Comparison of ENCODE assay signal across 8 cellular contexts in the genomic region with DNA sequence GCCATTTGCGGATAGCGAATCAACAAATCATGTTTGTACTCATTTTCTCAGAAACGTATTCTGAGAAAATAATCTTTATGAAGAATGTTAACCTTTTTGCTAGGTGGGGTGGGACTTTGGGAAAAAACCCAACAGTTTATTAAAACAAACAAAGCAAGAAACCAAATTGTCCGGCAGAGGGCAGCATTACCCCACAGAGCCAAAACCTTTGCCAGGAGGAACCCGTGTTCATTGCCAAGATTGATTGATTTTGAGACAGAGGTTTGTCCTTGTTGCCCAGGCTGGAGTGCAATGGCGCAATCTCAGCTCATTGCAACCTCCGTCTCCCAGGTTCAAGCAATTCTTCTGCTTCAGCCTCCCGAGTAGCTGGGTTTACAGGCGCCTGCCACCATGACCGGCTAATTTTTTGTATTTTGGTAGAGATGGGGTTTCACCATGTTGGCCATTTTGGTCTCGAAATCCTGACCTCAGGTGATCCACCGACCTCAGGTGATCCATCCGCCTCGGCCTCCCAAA.
DNase-seq lines count a peak whose midpoint lies in the region; ATAC-seq and TF ChIP-seq lines count a peak whose summit lies in the region.

No MANE protein-coding gene starts in this region.

- H3K27me3 Mint-ChIP-seq in activated CD4-positive, alpha-beta memory T cell treated with anti-CD3 and anti-CD28 coated beads, Interleukin-2, amount 10 ng/mL, durations not matched to agents 7 days and 5 days = peaks cover 20% of the 10 kb centered on the region
- H3K27me3 Mint-ChIP-seq in effector memory CD8-positive, alpha-beta T cell = no peaks in the 10 kb centered on the region

- no peaks in the 10 kb centered on the region for H3K4me1 Mint-ChIP-seq in activated CD4-positive, alpha-beta memory T cell treated with anti-CD3 and anti-CD28 coated beads, Interleukin-2, amount 10 ng/mL, durations not matched to agents 7 days and 5 days
- H3K4me1 Mint-ChIP-seq in effector memory CD8-positive, alpha-beta T cell (ENCODE audit: low read depth in 2 of 2) = no peaks in the 10 kb centered on the region

- CTCF ChIA-PET in activated CD4-positive, alpha-beta memory T cell treated with anti-CD3 and anti-CD28 coated beads, Interleukin-2, amount 10 ng/mL, durations not matched to agents 7 days and 5 days (lab: Charles Lee) = interaction anchor here (0.8 to 3.7 kb wide), 13 partner anchors 11 to 818 kb away, joined by 3 to 68 read pairs (median 4); partner anchors contain the start of gene RHOU

- no peak overlapping the region for H3K4me2 ChIP-seq in mesendoderm (ENCODE audit: low read length)

- no peak overlapping the region for H3K4me3 Mint-ChIP-seq in activated CD4-positive, alpha-beta memory T cell treated with anti-CD3 and anti-CD28 coated beads, Interleukin-2, amount 10 ng/mL, durations not matched to agents 7 days and 5 days
- H3K4me3 Mint-ChIP-seq in effector memory CD8-positive, alpha-beta T cell = no peak overlapping the region

- no peaks in the 10 kb centered on the region for H3K79me1 ChIP-seq in mesendoderm (ENCODE audit: low read length)

- H2BK15ac ChIP-seq in mesendoderm (replicated peaks; ENCODE audit: low read depth) = no peak overlapping the region

- H3K4me3 ChIP-seq in HL-60 (replicated peaks; ENCODE audit: insufficient read depth, low read length) (no peak overlapping the region), mesendoderm (ENCODE audit: low read length) (no peak overlapping the region)

- no peak overlapping the region for H2BK5ac ChIP-seq in mesendoderm (ENCODE audit: low read length)

- WGBS in mesendoderm (ENCODE audit: extremely low coverage, insufficient coverage, low lambda C conversion rate) = no CpG with 5 or more reads among the region's 14 CpGs

- H3K23ac ChIP-seq in mesendoderm (ENCODE audit: low read length) = no peak overlapping the region

- H3K56ac ChIP-seq in mesendoderm (ENCODE audit: low read length) = no peak overlapping the region

- H3K4ac ChIP-seq in mesendoderm (ENCODE audit: low read depth, low read length) = no peak overlapping the region

- H3K36me3 ChIP-seq in mesendoderm (ENCODE audit: control insufficient read depth, insufficient read depth, low read length) = no peaks in the 10 kb centered on the region

- no peak overlapping the region for H3K27ac Mint-ChIP-seq in activated CD4-positive, alpha-beta memory T cell treated with anti-CD3 and anti-CD28 coated beads, Interleukin-2, amount 10 ng/mL, durations not matched to agents 7 days and 5 days
- H3K27ac Mint-ChIP-seq in effector memory CD8-positive, alpha-beta T cell = no peak overlapping the region

- POLR2A ChIA-PET in activated CD4-positive, alpha-beta memory T cell treated with anti-CD3 and anti-CD28 coated beads, Interleukin-2, amount 10 ng/mL, durations not matched to agents 7 days and 5 days (lab: Charles Lee) = interaction anchor here (0.7 kb wide), 1 partner anchor 589 kb away, joined by 4 read pairs; no protein-coding TSS in a partner anchor

- H3K9ac ChIP-seq in mesendoderm (ENCODE audit: low read length) = no peak overlapping the region

- H3K4me1 ChIP-seq in mesendoderm (ENCODE audit: control insufficient read depth, low read depth, low read length) = no peaks in the 10 kb centered on the region

- H2AK5ac ChIP-seq in mesendoderm (ENCODE audit: low read length) = no peak overlapping the region

- ATAC-seq in effector memory CD8-positive, alpha-beta T cell (replicated peaks) = peak; percentile 51
- no peak for ATAC-seq in GM19463 (IDR thresholded peaks at IDR 0.05; ENCODE audit: unreplicated experiment)

- no peaks in the 10 kb centered on the region for H3K79me2 ChIP-seq in mesendoderm (ENCODE audit: control insufficient read depth, insufficient read depth, low read length)

- H2BK120ac ChIP-seq in mesendoderm (ENCODE audit: low read depth, low read length) = no peak overlapping the region

- H3K27ac ChIP-seq in C4-2B (no peak overlapping the region), HL-60 (replicated peaks) (no peak overlapping the region), mesendoderm (ENCODE audit: low read depth, low read length) (no peak overlapping the region)

- no peaks in the 10 kb centered on the region for H3K9me3 Mint-ChIP-seq in activated CD4-positive, alpha-beta memory T cell treated with anti-CD3 and anti-CD28 coated beads, Interleukin-2, amount 10 ng/mL, durations not matched to agents 7 days and 5 days
- no peaks in the 10 kb centered on the region for H3K9me3 Mint-ChIP-seq in effector memory CD8-positive, alpha-beta T cell

- no peaks in the 10 kb centered on the region for H3K27me3 ChIP-seq in HL-60 (ENCODE audit: insufficient read depth, poor library complexity, severe bottlenecking)
- no peaks in the 10 kb centered on the region for H3K27me3 ChIP-seq in mesendoderm (ENCODE audit: insufficient read depth, low read length, poor library complexity)

- no peaks in the 10 kb centered on the region for H3K36me3 Mint-ChIP-seq in activated CD4-positive, alpha-beta memory T cell treated with anti-CD3 and anti-CD28 coated beads, Interleukin-2, amount 10 ng/mL, durations not matched to agents 7 days and 5 days (ENCODE audit: low read depth)
- peaks cover 3% of the 10 kb centered on the region for H3K36me3 Mint-ChIP-seq in effector memory CD8-positive, alpha-beta T cell (ENCODE audit: insufficient read depth)

- H4K8ac ChIP-seq in mesendoderm (ENCODE audit: low read depth, low read length) = no peak overlapping the region

- no peak overlapping the region for H3K18ac ChIP-seq in mesendoderm (ENCODE audit: low read length)

- peak; percentile 65 to 81 for DNase-seq in HL-60 (ENCODE audit: low read depth in 1 of 2, low spot score in 1 of 2)
- DNase-seq in NCI-H82 (lab: John Stamatoyannopoulos, UW) = peak; percentile 94
- DNase-seq in activated CD4-positive, alpha-beta memory T cell treated with anti-CD3 and anti-CD28 coated beads, Interleukin-2, amount 10 ng/mL, durations not matched to agents 7 days and 5 days = peak; percentile 80
- peak; percentile 75 to 81 (median 78) for DNase-seq in effector memory CD8-positive, alpha-beta T cell
- peak; percentile 76 for DNase-seq in mesendoderm
- DNase-seq in stimulated activated CD8-positive, alpha-beta memory T cell treated with anti-CD3 and anti-CD28 coated beads, Interleukin-4, amount 100 ng/mL, for 1 hour (ENCODE audit: low read depth in 2 of 2, low spot score in 1 of 2) = peak; percentile 56 to 63

- TF ChIP-seq CTCF in C4-2B (conservative IDR thresholded peaks at IDR 0.05) = peak; percentile 93
- TF ChIP-seq CTCF in HL-60 (IDR thresholded peaks at IDR 0.05; ENCODE audit: insufficient read depth, low read length) = peak; percentile 20

- no peak overlapping the region for H4K5ac ChIP-seq in mesendoderm (ENCODE audit: low read length)
